ENCODE assay signal across 1 cellular context in the genomic region with DNA sequence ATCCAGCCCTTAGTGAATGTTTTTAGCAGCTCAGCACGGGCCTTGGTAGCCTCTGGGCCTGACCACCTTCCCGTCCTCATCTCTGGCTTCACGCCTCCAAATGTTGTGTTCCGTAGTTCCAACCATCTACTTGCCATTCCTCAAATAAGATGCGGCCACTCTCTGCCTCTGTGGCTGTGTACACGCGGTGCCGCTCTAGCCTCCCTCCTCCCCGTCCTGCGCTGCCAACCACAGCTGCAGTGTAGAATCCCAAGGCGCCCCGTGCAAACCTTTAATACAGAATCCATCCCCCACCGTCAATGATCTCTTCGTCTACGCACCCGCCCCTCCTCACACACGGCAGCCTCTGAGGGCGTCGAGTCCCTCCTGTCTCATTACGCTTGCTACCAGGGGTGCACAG.
TF ChIP-seq lines count a peak whose summit lies in the region.

No MANE protein-coding gene starts in this region.

TF ChIP-seq in IMR-90, 13 proteins besides CTCF, POLR2A, EP300 and RAD21:
- TF ChIP-seq CHD1 (IDR thresholded peaks at IDR 0.05; ENCODE audit: low read depth, low read length) (no peak), MAZ (IDR thresholded peaks at IDR 0.05; ENCODE audit: borderline replicate concordance, low read depth, low read length) (no peak), FOS (IDR thresholded peaks at IDR 0.05; ENCODE audit: low read depth, low read length) (no peak), SMC3 (IDR thresholded peaks at IDR 0.05; ENCODE audit: low read depth, low read length) (no peak), RCOR1 (IDR thresholded peaks at IDR 0.05; ENCODE audit: insufficient replicate concordance, low read length) (no peak), NFE2L2 (IDR thresholded peaks at IDR 0.05; ENCODE audit: low read depth, low read length) (no peak), RFX5 (IDR thresholded peaks at IDR 0.05; ENCODE audit: low read depth, low read length) (no peak), USF2 (IDR thresholded peaks at IDR 0.05; ENCODE audit: low read depth, low read length) (no peak), CEBPB (IDR thresholded peaks at IDR 0.05; ENCODE audit: low read depth, low read length) (no peak), ELK1 (IDR thresholded peaks at IDR 0.05; ENCODE audit: borderline replicate concordance, low read depth, low read length) (no peak), MXI1 (IDR thresholded peaks at IDR 0.05; ENCODE audit: borderline replicate concordance, low read depth, low read length) (no peak), MAFK (IDR thresholded peaks at IDR 0.05; ENCODE audit: low read depth, low read length) (no peak), BHLHE40 (IDR thresholded peaks at IDR 0.05; ENCODE audit: low read depth, low read length) (no peak)
